ENCODE assay signal across 8 cellular contexts in the genomic region with DNA sequence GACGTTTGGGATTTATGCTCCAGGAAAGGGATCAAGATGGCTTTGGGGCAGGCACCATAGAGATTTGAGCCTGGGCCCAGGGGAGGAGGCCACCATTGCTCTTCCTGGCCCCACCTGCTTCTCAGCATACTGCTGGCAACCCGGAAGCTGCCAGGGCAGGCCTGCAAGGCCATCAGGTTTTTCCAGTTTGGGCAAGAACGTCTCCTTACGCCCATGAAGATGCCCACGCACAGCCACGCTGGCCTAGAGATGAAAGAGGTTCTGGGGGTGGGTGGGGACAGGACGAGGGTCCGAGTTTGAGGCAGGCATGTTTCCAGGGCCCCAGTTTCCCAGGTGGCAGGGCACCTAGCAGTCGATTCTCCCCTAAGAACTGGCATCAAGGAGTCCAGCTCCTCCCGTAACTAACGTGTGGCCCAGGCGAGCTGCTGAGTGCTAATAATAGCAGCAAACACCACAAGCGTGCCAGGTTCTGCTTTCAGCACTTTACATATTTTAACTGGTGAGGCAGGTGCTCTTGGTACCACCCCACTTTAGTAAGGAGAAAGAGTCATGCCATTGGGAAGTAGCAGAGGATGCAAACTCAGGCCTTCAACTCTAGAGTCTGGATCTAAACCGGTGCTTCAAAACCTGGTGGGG. TPM values are rescaled to one million over a fixed set of nuclear protein-coding genes. Genes with fewer than 3 reads are reported as not detected.
DNase-seq lines count a peak whose midpoint lies in the region; ATAC-seq, FAIRE-seq and TF ChIP-seq lines count a peak whose summit lies in the region.

No MANE protein-coding gene starts in this region.

- peak overlapping the region; percentile 55 for H3K4me3 Mint-ChIP-seq in activated B cell treated with CpG ODN at 0.5 μM for 24 hours
- no peak overlapping the region for H3K4me3 Mint-ChIP-seq in naive thymus-derived CD4-positive, alpha-beta T cell

- TF ChIP-seq EP300 in tibial nerve (IDR thresholded peaks at IDR 0.05) = no peak

- H3K4me1 Mint-ChIP-seq in activated B cell treated with CpG ODN at 0.5 μM for 24 hours = peaks cover 62% of the 10 kb centered on the region
- H3K4me1 Mint-ChIP-seq in naive thymus-derived CD4-positive, alpha-beta T cell = peaks cover 4 to 38% (median 18%) of the 10 kb centered on the region in 7 donors

- H3K27me3 Mint-ChIP-seq in activated B cell treated with CpG ODN at 0.5 μM for 24 hours = no peaks in the 10 kb centered on the region
- H3K27me3 Mint-ChIP-seq in naive thymus-derived CD4-positive, alpha-beta T cell = no peaks in the 10 kb centered on the region

- 71 to 78% methylated on average over 14 of the region's 14 CpGs for WGBS in tibial nerve, 2 donors

- H3K36me3 Mint-ChIP-seq in activated B cell treated with CpG ODN at 0.5 μM for 24 hours (ENCODE audit: low read depth) = peaks cover 7% of the 10 kb centered on the region
- peaks cover 0 to 7% (median 0%) of the 10 kb centered on the region in 5 donors for H3K36me3 Mint-ChIP-seq in naive thymus-derived CD4-positive, alpha-beta T cell

- intact Hi-C loops in activated B cell treated with CpG ODN at 0.5 μM for 24 hours (cut with micrococcal nuclease) = loop anchor here (1.0 to 2.0 kb wide), 3 partner anchors 9 to 16 kb away; no protein-coding TSS in a partner anchor
- intact Hi-C loops in naive thymus-derived CD4-positive, alpha-beta T cell (cut with micrococcal nuclease) = no loop called here

- POLR2A ChIA-PET in activated B cell treated with CpG ODN at 0.5 μM for 24 hours (lab: Charles Lee) = interaction anchor here (0.5 to 6.3 kb wide), 10 partner anchors 8 to 496 kb away, joined by 3 to 98 read pairs (median 4); partner anchors contain the start of gene ZNF710
- POLR2A ChIA-PET in naive thymus-derived CD4-positive, alpha-beta T cell (lab: Charles Lee) = no interaction called here

- no peak for FAIRE-seq in GM12891 (lab: Jason Lieb, UNC)

- no peaks in the 10 kb centered on the region for H3K27me3 ChIP-seq in naive thymus-derived CD4-positive, alpha-beta T cell (ENCODE audit: control insufficient read depth in 2 of 2, insufficient read depth in 2 of 2, low read length in 2 of 2)
- H3K27me3 ChIP-seq in tibial nerve = no peaks in the 10 kb centered on the region

- peak; percentile 50 for ATAC-seq in HG03159 (IDR thresholded peaks at IDR 0.05; ENCODE audit: unreplicated experiment)
- ATAC-seq in activated B cell treated with CpG ODN at 0.5 μM for 24 hours (ENCODE audit: low read depth) = peak; percentile 87
- ATAC-seq in naive thymus-derived CD4-positive, alpha-beta T cell = peak; percentile 49
- ATAC-seq in GM19351 (IDR thresholded peaks at IDR 0.05; ENCODE audit: unreplicated experiment) = no peak

- H3K27ac Mint-ChIP-seq in activated B cell treated with CpG ODN at 0.5 μM for 24 hours = peak overlapping the region; percentile 92
- peak overlapping the region in 1 of 9 donors; percentile 25 for H3K27ac Mint-ChIP-seq in naive thymus-derived CD4-positive, alpha-beta T cell

- peak; percentile 47 for DNase-seq in GM12891 (ENCODE audit: insufficient read length, low spot score)
- peak; percentile 38 for DNase-seq in activated B cell treated with CpG ODN at 0.5 μM for 24 hours
- no peak for DNase-seq in naive thymus-derived CD4-positive, alpha-beta T cell
- DNase-seq in tibial nerve (ENCODE audit: low spot score in 2 of 2) = no peak
- no peak for DNase-seq in dedifferentiated amniotic fluid mesenchymal stem cell (ENCODE audit: extremely low spot score)
- no peak for DNase-seq in hippocampal formation (lab: John Stamatoyannopoulos, UW)

- H3K36me3 ChIP-seq in naive thymus-derived CD4-positive, alpha-beta T cell (ENCODE audit: control insufficient read depth in 2 of 3, insufficient read depth in 3 of 3, low read length in 3 of 3) = no peaks in the 10 kb centered on the region
- H3K36me3 ChIP-seq in tibial nerve = no peaks in the 10 kb centered on the region

- TF ChIP-seq CTCF in activated B cell treated with CpG ODN at 0.5 μM for 24 hours (IDR thresholded peaks at IDR 0.05) (no peak), tibial nerve (IDR thresholded peaks at IDR 0.05) (no peak)

- H3K27ac ChIP-seq in naive thymus-derived CD4-positive, alpha-beta T cell (ENCODE audit: low read depth, low read length) = no peak overlapping the region
- peak overlapping the region in 1 of 4 donors; percentile 17 for H3K27ac ChIP-seq in tibial nerve

- TF ChIP-seq POLR2A in GM12891 (IDR thresholded peaks at IDR 0.05; ENCODE audit: low read depth, low read length) (no peak), tibial nerve (IDR thresholded peaks at IDR 0.05) (no peak)

- no peaks in the 10 kb centered on the region for H3K9me3 ChIP-seq in naive thymus-derived CD4-positive, alpha-beta T cell (ENCODE audit: control insufficient read depth in 2 of 3, low read length in 3 of 3)
- no peaks in the 10 kb centered on the region for H3K9me3 ChIP-seq in tibial nerve

- H3K4me1 ChIP-seq in naive thymus-derived CD4-positive, alpha-beta T cell (ENCODE audit: control insufficient read depth in 2 of 2, insufficient read depth in 2 of 2, low read length in 2 of 2) = no peaks in the 10 kb centered on the region
- peaks cover 0 to 24% (median 6%) of the 10 kb centered on the region in 4 donors for H3K4me1 ChIP-seq in tibial nerve

- no peak overlapping the region for H3K4me3 ChIP-seq in naive thymus-derived CD4-positive, alpha-beta T cell (ENCODE audit: low read length)
- no peak overlapping the region for H3K4me3 ChIP-seq in tibial nerve

- no peaks in the 10 kb centered on the region for H3K9me3 Mint-ChIP-seq in activated B cell treated with CpG ODN at 0.5 μM for 24 hours
- H3K9me3 Mint-ChIP-seq in naive thymus-derived CD4-positive, alpha-beta T cell = no peaks in the 10 kb centered on the region

- CTCF ChIA-PET in activated B cell treated with CpG ODN at 0.5 μM for 24 hours (lab: Charles Lee) = interaction anchor here (1.0 kb wide), 1 partner anchor 23 kb away, joined by 3 read pairs; no protein-coding TSS in a partner anchor
- CTCF ChIA-PET in naive thymus-derived CD4-positive, alpha-beta T cell (lab: Charles Lee) = no interaction called here

TF ChIP-seq in GM12891, 5 proteins besides CTCF, POLR2A, EP300 and RAD21:
- TF ChIP-seq SPI1 (IDR thresholded peaks at IDR 0.05; ENCODE audit: low read depth, low read length) (no peak), POU2F2 (IDR thresholded peaks at IDR 0.05; ENCODE audit: low read depth, low read length) (0 out of 2 replicates have a peak, but pooled peaks have one; percentile 37)

RNA-seq across cellular contexts. Expression of gene ZNF710, which starts 45.8 kb away (rescaled TPM):
- polyA plus RNA-seq in GM12891 (2012; ENCODE audit: low read depth, missing spikeins) = 5.9 TPM
- total RNA-seq in activated B cell treated with CpG ODN at 0.5 μM for 24 hours (36.2 and 45.5 TPM in 2 replicates), tibial nerve (10 to 100 TPM in 3 of 4 donors, 1 to 10 TPM in 1; 9.0 to 15.6 (median 11.2) TPM)
- 10 to 100 TPM in 4 of 5 experiments, 1 to 10 TPM in 1; 7.3 to 28.8 (median 21.8) TPM for total RNA-seq in naive thymus-derived CD4-positive, alpha-beta T cell
- polyA plus RNA-seq in naive thymus-derived CD4-positive, alpha-beta T cell = 1 to 10 TPM in 1 of 2 donors, under 1 TPM in 1; 0.77 to 2.7 TPM

RNA-seq across cellular contexts. Expression of gene IDH2, which starts 55.3 kb away (rescaled TPM):
- polyA plus RNA-seq in GM12891 (2012; ENCODE audit: low read depth, missing spikeins) = 111 TPM
- total RNA-seq in activated B cell treated with CpG ODN at 0.5 μM for 24 hours (49.1 and 51.2 TPM in 2 replicates), tibial nerve (10 to 100 TPM; 15.7 to 41.4 (median 20.3) TPM)
- 100 to 1,000 TPM in 1 of 5 experiments, 10 to 100 TPM in 4; 32.4 to 230 (median 33.7) TPM for total RNA-seq in naive thymus-derived CD4-positive, alpha-beta T cell
- 10 to 100 TPM; 76.0 to 91.3 TPM for polyA plus RNA-seq in naive thymus-derived CD4-positive, alpha-beta T cell

Comparison
In these comparisons a context has a peak if more than half of its experiments do, and no peak if none do; other contexts are left out.
1. DNase-seq: peak in GM12891 (single experiment) and activated B cell treated with CpG ODN at 0.5 μM for 24 hours (single experiment); none in naive thymus-derived CD4-positive, alpha-beta T cell (0 of 9), tibial nerve (0 of 2), dedifferentiated amniotic fluid mesenchymal stem cell (single experiment) and hippocampal formation (0 of 2).